13 cellular contexts compared by ENCODE assay signal in genomic region chr4:110619401-110620247, GRCh38. TPM values are rescaled to one million over a fixed set of nuclear protein-coding genes. Genes with fewer than 3 reads are reported as not detected.
DNase-seq lines count a peak whose midpoint lies in the region; ATAC-seq and TF ChIP-seq lines count a peak whose summit lies in the region.
"Had no signal": no experiment of that assay in that cellular context is flagged by ENCODE, and none has a peak within 500 bp of the region (broad histone marks: within the 10 kb centered on the region; RNA-seq: fewer than 3 reads in every experiment).

No MANE protein-coding gene starts in this region.

- H3K27me3 ChIP-seq in foreskin keratinocyte (no peaks in the 10 kb centered on the region), neural progenitor cell (peaks cover 100% of the 10 kb centered on the region)

- TF ChIP-seq CTCF in foreskin keratinocyte (conservative IDR thresholded peaks at IDR 0.05) (no peak), neural progenitor cell (IDR thresholded peaks at IDR 0.05) (no peak)

- no peak overlapping the region for H3K4me3 Mint-ChIP-seq in T-helper 1 cell treated with Interleukin-12 subunit alpha and Interleukin-12 subunit beta and Interleukin-4 antibody, amounts not matched to agents 30 μg/mL and 1 μg/mL, for 36 hours
- H3K4me3 Mint-ChIP-seq in neural progenitor cell: peak overlapping the region; percentile 41

- no peaks in the 10 kb centered on the region for H3K79me2 ChIP-seq in neural progenitor cell (ENCODE audit: low read depth)

- peaks cover 63% of the 10 kb centered on the region for H3F3A ChIP-seq in neural progenitor cell (ENCODE audit: low read depth)

- H3K27ac ChIP-seq in foreskin keratinocyte (peak overlapping the region; percentile 90), neural progenitor cell (no peak overlapping the region)
- H3K27ac ChIP-seq: 22Rv1 had no signal

- H3K9ac ChIP-seq in neural progenitor cell: no peak overlapping the region

- H3K9me3 Mint-ChIP-seq in T-helper 1 cell treated with Interleukin-12 subunit alpha and Interleukin-12 subunit beta and Interleukin-4 antibody, amounts not matched to agents 30 μg/mL and 1 μg/mL, for 36 hours: peaks cover 19% of the 10 kb centered on the region
- no peaks in the 10 kb centered on the region for H3K9me3 Mint-ChIP-seq in neural progenitor cell

- peak overlapping the region; percentile 81 for H3K4me2 ChIP-seq in neural progenitor cell

- H3K36me3 Mint-ChIP-seq in T-helper 1 cell treated with Interleukin-12 subunit alpha and Interleukin-12 subunit beta and Interleukin-4 antibody, amounts not matched to agents 30 μg/mL and 1 μg/mL, for 36 hours (ENCODE audit: low read depth): no peaks in the 10 kb centered on the region
- no peaks in the 10 kb centered on the region for H3K36me3 Mint-ChIP-seq in neural progenitor cell

- no peak overlapping the region for H2AFZ ChIP-seq in neural progenitor cell (replicated peaks)

- H3K4me1 Mint-ChIP-seq in T-helper 1 cell treated with Interleukin-12 subunit alpha and Interleukin-12 subunit beta and Interleukin-4 antibody, amounts not matched to agents 30 μg/mL and 1 μg/mL, for 36 hours (ENCODE audit: low read depth): peaks cover 10% of the 10 kb centered on the region
- peaks cover 54% of the 10 kb centered on the region for H3K4me1 Mint-ChIP-seq in neural progenitor cell

- peak overlapping the region; percentile 26 for H3K4me3 ChIP-seq in neural progenitor cell

- H3K36me3 ChIP-seq in neural progenitor cell: no peaks in the 10 kb centered on the region

- no peak for ATAC-seq in foreskin keratinocyte

- DNase-seq in T-helper 1 cell (no peak), LHCN-M2 (ENCODE audit: low read depth) (peak; percentile 77), foreskin keratinocyte (peak; percentile 59 to 79), neural progenitor cell (ENCODE audit: low spot score) (peak; percentile 76), ureter (ENCODE audit: low spot score) (no peak), NCI-H146 (lab: John Stamatoyannopoulos, UW) (no peak), NOMO-1 (lab: John Stamatoyannopoulos, UW; ENCODE audit: unreplicated experiment in 2 of 2) (no peak)
- DNase-seq: NCI-H2081 treated with DMSO at 0.1 percent for 48 hours, OCI-M1 had no signal

- H3K4me1 ChIP-seq in foreskin keratinocyte (peaks cover 10% of the 10 kb centered on the region), neural progenitor cell (peaks cover 54% of the 10 kb centered on the region)

- peak overlapping the region; percentile 52 for H3K27ac Mint-ChIP-seq in T-helper 1 cell treated with Interleukin-12 subunit alpha and Interleukin-12 subunit beta and Interleukin-4 antibody, amounts not matched to agents 30 μg/mL and 1 μg/mL, for 36 hours
- no peak overlapping the region for H3K27ac Mint-ChIP-seq in neural progenitor cell

- peaks cover 62% of the 10 kb centered on the region for H4K20me1 ChIP-seq in neural progenitor cell (ENCODE audit: low read depth)

- no peaks in the 10 kb centered on the region for H3K9me3 ChIP-seq in neural progenitor cell (ENCODE audit: low read depth)

- peaks cover 97% of the 10 kb centered on the region for H3K27me3 Mint-ChIP-seq in T-helper 1 cell treated with Interleukin-12 subunit alpha and Interleukin-12 subunit beta and Interleukin-4 antibody, amounts not matched to agents 30 μg/mL and 1 μg/mL, for 36 hours (ENCODE audit: low read depth)
- H3K27me3 Mint-ChIP-seq in neural progenitor cell (ENCODE audit: insufficient read depth, low read depth): peaks cover 94% of the 10 kb centered on the region

RNA-seq across cellular contexts. Expression of gene PITX2, which starts 3.3 kb away (rescaled TPM):
- total RNA-seq in LHCN-M2 (2014; rRNA removed) (60.5 and 67.0 TPM in 2 replicates), foreskin keratinocyte (22.2 and 27.1 TPM in 2 replicates), neural progenitor cell (ENCODE audit: low replicate concordance) (0.59 and 1.6 TPM in 2 replicates), ureter (not detected)
- polyA plus RNA-seq in LHCN-M2 (2012): 39.3 TPM
- polyA plus RNA-seq in foreskin keratinocyte: 15.4 and 19.3 TPM in 2 replicates
- total RNA-seq: HepG2, temporal lobe had no signal
- polyA plus RNA-seq: HepG2 had no signal

Comparison
In these comparisons a context has a peak if more than half of its experiments do, and no peak if none do; other contexts are left out.
1. DNase-seq: peak in LHCN-M2 (single experiment), foreskin keratinocyte (2 of 2) and neural progenitor cell (single experiment); none in T-helper 1 cell (0 of 5), ureter (single experiment), NCI-H146 (single experiment) and NOMO-1 (0 of 2).